Comparison of ENCODE assay signal across 13 cellular contexts in the genomic region with DNA sequence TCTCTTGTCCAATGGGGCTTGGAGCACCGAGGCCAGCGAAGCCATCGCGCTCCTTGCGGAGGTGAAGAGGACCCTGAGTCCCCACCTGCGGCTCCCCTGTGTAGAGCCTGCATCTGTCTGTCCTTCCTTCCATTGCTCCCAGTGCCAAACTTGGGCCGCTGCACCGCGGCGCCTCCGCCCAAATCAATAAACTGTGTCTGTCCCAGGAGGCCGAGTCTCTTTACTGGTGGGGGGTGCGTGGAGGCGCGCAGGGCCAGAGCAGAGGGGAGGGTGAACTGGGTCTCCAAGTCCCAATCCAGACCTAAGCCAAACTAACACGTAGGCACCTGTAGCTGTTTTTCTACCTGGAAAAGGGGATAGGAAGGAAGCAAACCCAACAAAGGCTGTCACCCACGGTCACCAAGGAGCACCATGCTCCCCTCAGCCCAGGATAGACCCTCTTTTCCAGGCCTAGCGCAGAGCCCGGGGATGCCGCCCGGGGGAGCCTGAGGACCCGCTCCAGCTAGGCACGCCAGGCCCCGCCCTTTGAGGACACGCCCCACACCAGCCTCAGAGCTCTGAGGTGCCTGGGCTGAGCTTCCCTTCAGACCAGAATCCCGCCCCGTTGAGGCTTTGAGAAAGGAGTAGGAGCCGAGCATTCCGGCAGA. TPM values are rescaled to one million over a fixed set of nuclear protein-coding genes. Genes with fewer than 3 reads are reported as not detected.
DNase-seq lines count a peak whose midpoint lies in the region; ATAC-seq lines count a peak whose summit lies in the region.
"Had no signal": no experiment of that assay in that cellular context is flagged by ENCODE, and none has a peak within 500 bp of the region (broad histone marks: within the 10 kb centered on the region; RNA-seq: fewer than 3 reads in every experiment).

No MANE protein-coding gene starts in this region.

- peaks cover 10% of the 10 kb centered on the region for H3K4me1 Mint-ChIP-seq in activated CD4-positive, alpha-beta T cell treated with anti-CD3 and anti-CD28 coated beads, Interleukin-2, amount 10 ng/mL, durations not matched to agents 7 days and 5 days
- H3K4me1 Mint-ChIP-seq in effector memory CD8-positive, alpha-beta T cell (ENCODE audit: low read depth in 2 of 2): peaks cover 11% of the 10 kb centered on the region in 2 donors

- peaks cover 68% of the 10 kb centered on the region for H3K27me3 Mint-ChIP-seq in activated CD4-positive, alpha-beta T cell treated with anti-CD3 and anti-CD28 coated beads, Interleukin-2, amount 10 ng/mL, durations not matched to agents 7 days and 5 days
- peaks cover 73 to 89% of the 10 kb centered on the region in 2 donors for H3K27me3 Mint-ChIP-seq in effector memory CD8-positive, alpha-beta T cell

- CTCF ChIA-PET in activated CD4-positive, alpha-beta T cell treated with anti-CD3 and anti-CD28 coated beads, Interleukin-2, amount 10 ng/mL, durations not matched to agents 7 days and 5 days (lab: Charles Lee): no interaction called here

- H3K27ac Mint-ChIP-seq in activated CD4-positive, alpha-beta T cell treated with anti-CD3 and anti-CD28 coated beads, Interleukin-2, amount 10 ng/mL, durations not matched to agents 7 days and 5 days: no peak overlapping the region
- H3K27ac Mint-ChIP-seq in effector memory CD8-positive, alpha-beta T cell: no peak overlapping the region

- peak overlapping the region; percentile 40 for H3K4me3 Mint-ChIP-seq in activated CD4-positive, alpha-beta T cell treated with anti-CD3 and anti-CD28 coated beads, Interleukin-2, amount 10 ng/mL, durations not matched to agents 7 days and 5 days
- H3K4me3 Mint-ChIP-seq in effector memory CD8-positive, alpha-beta T cell: no peak overlapping the region

- H3K36me3 Mint-ChIP-seq in activated CD4-positive, alpha-beta T cell treated with anti-CD3 and anti-CD28 coated beads, Interleukin-2, amount 10 ng/mL, durations not matched to agents 7 days and 5 days (ENCODE audit: low read depth): peaks cover 13% of the 10 kb centered on the region
- H3K36me3 Mint-ChIP-seq in effector memory CD8-positive, alpha-beta T cell (ENCODE audit: insufficient read depth): no peaks in the 10 kb centered on the region

- POLR2A ChIA-PET in activated CD4-positive, alpha-beta T cell treated with anti-CD3 and anti-CD28 coated beads, Interleukin-2, amount 10 ng/mL, durations not matched to agents 7 days and 5 days (lab: Charles Lee): no interaction called here

- no peak for ATAC-seq in effector memory CD8-positive, alpha-beta T cell (replicated peaks)
- ATAC-seq in HG03432 (IDR thresholded peaks at IDR 0.05; ENCODE audit: unreplicated experiment): no peak
- ATAC-seq: psoas muscle had no signal

- H3K9me3 Mint-ChIP-seq in activated CD4-positive, alpha-beta T cell treated with anti-CD3 and anti-CD28 coated beads, Interleukin-2, amount 10 ng/mL, durations not matched to agents 7 days and 5 days: peaks cover 7% of the 10 kb centered on the region
- peaks cover 4 to 10% of the 10 kb centered on the region in 2 donors for H3K9me3 Mint-ChIP-seq in effector memory CD8-positive, alpha-beta T cell

- DNase-seq in activated CD4-positive, alpha-beta T cell treated with anti-CD3 and anti-CD28 coated beads, Interleukin-2, amount 10 ng/mL, durations not matched to agents 7 days and 5 days: no peak
- no peak for DNase-seq in activated CD4-positive, alpha-beta T cell treated with anti-CD3 and anti-CD28 coated beads, Interleukin-2, amount 50 U/mL, for 1 hour
- peak; percentile 59 for DNase-seq in NCI-H69 (lab: John Stamatoyannopoulos, UW)
- DNase-seq in epidermal melanocyte (ENCODE audit: insufficient read length, low spot score): peak; percentile 4
- DNase-seq in stimulated activated CD8-positive, alpha-beta memory T cell treated with anti-CD3 and anti-CD28 coated beads, Interleukin-4, amount 100 ng/mL, for 48 hours: peak; percentile 36
- DNase-seq in effector memory CD8-positive, alpha-beta T cell: no peak
- DNase-seq in NCI-H226: no peak
- DNase-seq: activated CD4-positive, alpha-beta T cell treated with anti-CD3 and anti-CD28 coated beads for 4 hours; SIG-M5 had no signal

RNA-seq across cellular contexts. Expression of gene CHAT, which starts 1.2 kb away (rescaled TPM):
- total RNA-seq in activated CD4-positive, alpha-beta T cell treated with anti-CD3 and anti-CD28 coated beads, Interleukin-2, amount 10 ng/mL, durations not matched to agents 7 days and 5 days: not detected
- total RNA-seq: glomerular endothelial cell, psoas muscle, suprapubic skin had no signal

RNA-seq across cellular contexts. Expression of gene SLC18A3, which starts 2.5 kb away (rescaled TPM):
- not detected for total RNA-seq in activated CD4-positive, alpha-beta T cell treated with anti-CD3 and anti-CD28 coated beads, Interleukin-2, amount 10 ng/mL, durations not matched to agents 7 days and 5 days
- total RNA-seq: glomerular endothelial cell, psoas muscle, suprapubic skin had no signal

Comparison
In these comparisons a context has a peak if more than half of its experiments do, and no peak if none do; other contexts are left out.
1. DNase-seq: peak in NCI-H69 (single experiment), epidermal melanocyte (single experiment) and stimulated activated CD8-positive, alpha-beta memory T cell treated with anti-CD3 and anti-CD28 coated beads, Interleukin-4, amount 100 ng/mL, for 48 hours (single experiment); none in activated CD4-positive, alpha-beta T cell treated with anti-CD3 and anti-CD28 coated beads, Interleukin-2, amount 10 ng/mL, durations not matched to agents 7 days and 5 days (single experiment), activated CD4-positive, alpha-beta T cell treated with anti-CD3 and anti-CD28 coated beads, Interleukin-2, amount 50 U/mL, for 1 hour (single experiment), effector memory CD8-positive, alpha-beta T cell (0 of 3) and NCI-H226 (single experiment).